In the genomic region with DNA sequence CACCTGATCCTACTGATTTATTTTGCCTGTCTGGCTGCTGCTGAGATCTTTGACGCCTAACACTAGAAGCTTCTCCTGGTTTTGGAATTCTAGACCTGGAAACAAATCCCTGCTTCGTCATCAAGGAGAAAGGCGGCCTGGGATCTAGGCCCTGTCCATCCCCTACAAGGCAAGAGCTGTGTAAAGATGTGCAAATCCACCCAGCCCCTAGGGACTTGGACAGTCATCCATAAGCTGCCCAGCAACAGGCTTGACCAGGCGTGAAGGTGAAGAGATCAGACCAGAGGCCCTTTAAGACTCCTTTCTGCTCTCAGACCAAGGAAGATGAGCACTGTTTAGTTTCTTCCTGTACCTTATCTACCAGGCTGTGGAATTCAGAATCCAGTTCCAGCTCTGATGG, we compare ENCODE assay signal across 1 cellular context.
TF ChIP-seq lines count a peak whose summit lies in the region.

No MANE protein-coding gene starts in this region.

TF ChIP-seq in GM12878, 131 proteins besides CTCF, POLR2A, EP300 and RAD21:
- no peak for TF ChIP-seq NR2C1 (IDR thresholded peaks at IDR 0.05)
- TF ChIP-seq NFYA (IDR thresholded peaks at IDR 0.05; ENCODE audit: borderline replicate concordance, low read depth, low read length), result no peak
- no peak for TF ChIP-seq MXI1 (IDR thresholded peaks at IDR 0.05; ENCODE audit: low read depth, low read length)
- no peak for TF ChIP-seq PML (IDR thresholded peaks at IDR 0.05; ENCODE audit: low read length)
- TF ChIP-seq, protein P1, sequence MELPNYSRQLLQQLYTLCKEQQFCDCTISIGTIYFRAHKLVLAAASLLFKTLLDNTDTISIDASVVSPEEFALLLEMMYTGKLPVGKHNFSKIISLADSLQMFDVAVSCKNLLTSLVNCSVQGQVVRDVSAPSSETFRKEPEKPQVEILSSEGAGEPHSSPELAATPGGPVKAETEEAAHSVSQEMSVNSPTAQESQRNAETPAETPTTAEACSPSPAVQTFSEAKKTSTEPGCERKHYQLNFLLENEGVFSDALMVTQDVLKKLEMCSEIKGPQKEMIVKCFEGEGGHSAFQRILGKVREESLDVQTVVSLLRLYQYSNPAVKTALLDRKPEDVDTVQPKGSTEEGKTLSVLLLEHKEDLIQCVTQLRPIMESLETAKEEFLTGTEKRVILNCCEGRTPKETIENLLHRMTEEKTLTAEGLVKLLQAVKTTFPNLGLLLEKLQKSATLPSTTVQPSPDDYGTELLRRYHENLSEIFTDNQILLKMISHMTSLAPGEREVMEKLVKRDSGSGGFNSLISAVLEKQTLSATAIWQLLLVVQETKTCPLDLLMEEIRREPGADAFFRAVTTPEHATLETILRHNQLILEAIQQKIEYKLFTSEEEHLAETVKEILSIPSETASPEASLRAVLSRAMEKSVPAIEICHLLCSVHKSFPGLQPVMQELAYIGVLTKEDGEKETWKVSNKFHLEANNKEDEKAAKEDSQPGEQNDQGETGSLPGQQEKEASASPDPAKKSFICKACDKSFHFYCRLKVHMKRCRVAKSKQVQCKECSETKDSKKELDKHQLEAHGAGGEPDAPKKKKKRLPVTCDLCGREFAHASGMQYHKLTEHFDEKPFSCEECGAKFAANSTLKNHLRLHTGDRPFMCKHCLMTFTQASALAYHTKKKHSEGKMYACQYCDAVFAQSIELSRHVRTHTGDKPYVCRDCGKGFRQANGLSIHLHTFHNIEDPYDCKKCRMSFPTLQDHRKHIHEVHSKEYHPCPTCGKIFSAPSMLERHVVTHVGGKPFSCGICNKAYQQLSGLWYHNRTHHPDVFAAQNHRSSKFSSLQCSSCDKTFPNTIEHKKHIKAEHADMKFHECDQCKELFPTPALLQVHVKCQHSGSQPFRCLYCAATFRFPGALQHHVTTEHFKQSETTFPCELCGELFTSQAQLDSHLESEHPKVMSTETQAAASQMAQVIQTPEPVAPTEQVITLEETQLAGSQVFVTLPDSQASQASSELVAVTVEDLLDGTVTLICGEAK (IDR thresholded peaks at IDR 0.05; ENCODE audit: borderline replicate concordance), result no peak
- TF ChIP-seq, protein P2, sequence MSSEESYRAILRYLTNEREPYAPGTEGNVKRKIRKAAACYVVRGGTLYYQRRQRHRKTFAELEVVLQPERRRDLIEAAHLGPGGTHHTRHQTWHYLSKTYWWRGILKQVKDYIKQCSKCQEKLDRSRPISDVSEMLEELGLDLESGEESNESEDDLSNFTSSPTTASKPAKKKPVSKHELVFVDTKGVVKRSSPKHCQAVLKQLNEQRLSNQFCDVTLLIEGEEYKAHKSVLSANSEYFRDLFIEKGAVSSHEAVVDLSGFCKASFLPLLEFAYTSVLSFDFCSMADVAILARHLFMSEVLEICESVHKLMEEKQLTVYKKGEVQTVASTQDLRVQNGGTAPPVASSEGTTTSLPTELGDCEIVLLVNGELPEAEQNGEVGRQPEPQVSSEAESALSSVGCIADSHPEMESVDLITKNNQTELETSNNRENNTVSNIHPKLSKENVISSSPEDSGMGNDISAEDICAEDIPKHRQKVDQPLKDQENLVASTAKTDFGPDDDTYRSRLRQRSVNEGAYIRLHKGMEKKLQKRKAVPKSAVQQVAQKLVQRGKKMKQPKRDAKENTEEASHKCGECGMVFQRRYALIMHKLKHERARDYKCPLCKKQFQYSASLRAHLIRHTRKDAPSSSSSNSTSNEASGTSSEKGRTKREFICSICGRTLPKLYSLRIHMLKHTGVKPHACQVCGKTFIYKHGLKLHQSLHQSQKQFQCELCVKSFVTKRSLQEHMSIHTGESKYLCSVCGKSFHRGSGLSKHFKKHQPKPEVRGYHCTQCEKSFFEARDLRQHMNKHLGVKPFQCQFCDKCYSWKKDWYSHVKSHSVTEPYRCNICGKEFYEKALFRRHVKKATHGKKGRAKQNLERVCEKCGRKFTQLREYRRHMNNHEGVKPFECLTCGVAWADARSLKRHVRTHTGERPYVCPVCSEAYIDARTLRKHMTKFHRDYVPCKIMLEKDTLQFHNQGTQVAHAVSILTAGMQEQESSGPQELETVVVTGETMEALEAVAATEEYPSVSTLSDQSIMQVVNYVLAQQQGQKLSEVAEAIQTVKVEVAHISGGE (CRISPR knock-in tag; IDR thresholded peaks at IDR 0.05), result no peak
- no peak for TF ChIP-seq RCOR1 (conservative IDR thresholded peaks at IDR 0.05; ENCODE audit: low read depth, low read length)
- TF ChIP-seq, protein P3, sequence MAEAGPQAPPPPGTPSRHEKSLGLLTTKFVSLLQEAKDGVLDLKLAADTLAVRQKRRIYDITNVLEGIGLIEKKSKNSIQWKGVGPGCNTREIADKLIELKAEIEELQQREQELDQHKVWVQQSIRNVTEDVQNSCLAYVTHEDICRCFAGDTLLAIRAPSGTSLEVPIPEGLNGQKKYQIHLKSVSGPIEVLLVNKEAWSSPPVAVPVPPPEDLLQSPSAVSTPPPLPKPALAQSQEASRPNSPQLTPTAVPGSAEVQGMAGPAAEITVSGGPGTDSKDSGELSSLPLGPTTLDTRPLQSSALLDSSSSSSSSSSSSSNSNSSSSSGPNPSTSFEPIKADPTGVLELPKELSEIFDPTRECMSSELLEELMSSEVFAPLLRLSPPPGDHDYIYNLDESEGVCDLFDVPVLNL (IDR thresholded peaks at IDR 0.05; ENCODE audit: low read depth, low read length), result no peak
- TF ChIP-seq DPF2 (IDR thresholded peaks at IDR 0.05), result no peak
- TF ChIP-seq KDM1A (IDR thresholded peaks at IDR 0.05; ENCODE audit: borderline replicate concordance), result no peak
TF ChIP-seq in GM12878: peak in this region for 0.
